ENCODE assay signal across 24 cellular contexts in the genomic region with DNA sequence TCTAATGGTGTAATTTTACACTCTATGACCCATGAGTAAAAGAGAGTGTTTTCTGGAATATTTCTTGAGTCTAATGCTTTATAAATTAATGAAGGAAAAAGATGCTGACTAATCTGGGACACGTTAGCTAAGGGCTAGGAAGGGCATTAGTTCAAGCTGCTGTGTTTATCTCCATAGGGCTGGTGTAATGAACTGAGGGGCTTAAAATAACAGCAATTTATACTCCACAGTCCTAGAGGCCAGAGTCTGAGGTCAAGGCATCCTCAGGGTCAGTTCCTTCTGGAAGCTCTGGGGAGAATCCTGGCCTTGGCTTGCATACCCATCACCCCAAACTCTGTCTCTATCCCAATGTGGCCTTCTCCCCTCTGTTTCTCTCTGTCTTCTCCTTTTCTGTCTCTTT.
"Had no signal": no experiment of that assay in that cellular context is flagged by ENCODE, and none has a peak within 500 bp of the region (broad histone marks: within the 10 kb centered on the region; RNA-seq: fewer than 3 reads in every experiment).

No MANE protein-coding gene starts in this region.

- H3K4me1 ChIP-seq: esophagus muscularis mucosa, foreskin keratinocyte, gastroesophageal sphincter, heart left ventricle, left ventricle myocardium inferior, lower lobe of right lung had no signal

- H3K36me3 ChIP-seq: esophagus muscularis mucosa, gastroesophageal sphincter, heart left ventricle, left ventricle myocardium inferior, lower lobe of right lung had no signal

- H3K27me3 ChIP-seq: foreskin keratinocyte had no signal

- H3K79me2 ChIP-seq: hepatocyte had no signal

- H3K4me3 ChIP-seq: coronary artery, dorsolateral prefrontal cortex, esophagus muscularis mucosa, gastroesophageal sphincter, heart left ventricle, hepatocyte, left ventricle myocardium inferior, lower lobe of right lung, mucosa of descending colon had no signal

- H3K4me2 ChIP-seq: hepatocyte had no signal

- FAIRE-seq: colon, endothelial cell of umbilical vein, frontal cortex, kidney had no signal

- H2AFZ ChIP-seq: hepatocyte had no signal

- H3K9me3 ChIP-seq: left ventricle myocardium inferior, lower lobe of right lung, mucosa of descending colon had no signal

- DNase-seq: dermis blood vessel endothelial cell; dorsolateral prefrontal cortex; effector CD4-positive, alpha-beta T cell; effector memory CD4-positive, alpha-beta T cell; foreskin keratinocyte; heart left ventricle; hypothalamus; immature natural killer cell; islet precursor cell; kidney; kidney glomerular epithelial cell; left colon; left ventricle myocardium inferior; lower lobe of right lung; mesenchymal stem cell; mucosa of descending colon; naive B cell had no signal

- H3K27ac ChIP-seq: coronary artery, dorsolateral prefrontal cortex, esophagus muscularis mucosa, foreskin keratinocyte, gastroesophageal sphincter, heart left ventricle, hepatocyte, left ventricle myocardium inferior, lower lobe of right lung had no signal
